In the genomic region with DNA sequence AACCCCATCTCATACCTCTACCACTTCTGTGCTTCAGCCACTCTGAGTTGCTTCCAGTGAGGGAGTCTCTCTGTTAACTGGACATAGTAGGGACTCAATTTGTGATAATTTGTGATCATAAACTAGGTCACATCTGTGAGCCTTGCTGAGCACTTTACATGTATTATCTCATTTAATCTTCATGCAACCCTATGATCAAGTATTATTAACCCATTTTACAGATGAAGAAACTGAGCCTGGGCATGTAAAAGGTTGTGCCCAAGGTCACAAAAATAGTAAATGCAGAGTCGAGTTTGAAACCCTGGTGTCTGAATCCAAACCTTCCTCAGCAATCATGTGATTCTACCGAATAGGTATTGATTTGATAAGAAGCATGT, we compare ENCODE assay signal across 15 cellular contexts. TPM values are rescaled to one million over a fixed set of nuclear protein-coding genes. Genes with fewer than 3 reads are reported as not detected.
DNase-seq lines count a peak whose midpoint lies in the region; ATAC-seq, FAIRE-seq and TF ChIP-seq lines count a peak whose summit lies in the region.
"Had no signal": no experiment of that assay in that cellular context is flagged by ENCODE, and none has a peak within 500 bp of the region (broad histone marks: within the 10 kb centered on the region; RNA-seq: fewer than 3 reads in every experiment).

No MANE protein-coding gene starts in this region.

- H3K36me3 ChIP-seq in astrocyte (ENCODE audit: insufficient read depth, low read length) (no peaks in the 10 kb centered on the region), HepG2 (replicated peaks in 1 of 2; ENCODE audit: control insufficient read depth in 1 of 2, insufficient read depth in 2 of 2, low read length in 2 of 2) (no peaks in the 10 kb centered on the region), tibial artery (no peaks in the 10 kb centered on the region)

- no peak for TF ChIP-seq CTCF in astrocyte (IDR thresholded peaks at IDR 0.05; ENCODE audit: insufficient read depth, low read depth, low read length)
- no peak for TF ChIP-seq CTCF in HepG2 (CRISPR knock-in tag; IDR thresholded peaks at IDR 0.05)
- no peak for TF ChIP-seq CTCF in tibial artery (IDR thresholded peaks at IDR 0.05)

- no peak for ATAC-seq in HepG2
- ATAC-seq: stimulated activated naive B cell treated with anti-CD40 and anti-IgM and Interleukin-4, amounts not matched to agents 10 μg/mL and 1 μg/mL and 100 μg/mL, for 72 hours had no signal

- H3K27me3 ChIP-seq in astrocyte (ENCODE audit: insufficient read depth, low read length) (no peaks in the 10 kb centered on the region), HepG2 (ENCODE audit: control insufficient read depth in 1 of 2, insufficient read depth in 2 of 2, low read length in 2 of 2) (peaks cover 0 to 2% of the 10 kb centered on the region in 2 experiments; a peak in 1 of 5 replicates), tibial artery (no peaks in the 10 kb centered on the region)

- H3K4me3 Mint-ChIP-seq in astrocyte (ENCODE audit: unreplicated experiment): no peak overlapping the region
- H3K4me3 Mint-ChIP-seq: stimulated activated naive B cell treated with anti-CD40 and anti-IgM and Interleukin-4, amounts not matched to agents 10 μg/mL and 1 μg/mL and 100 μg/mL, for 72 hours had no signal

- no peak overlapping the region for H3K27ac ChIP-seq in astrocyte (ENCODE audit: low read depth, low read length)
- H3K27ac ChIP-seq in HepG2 (ENCODE audit: extremely low read length, insufficient read depth, low read length): no peak overlapping the region
- H3K27ac ChIP-seq in tibial artery: peak overlapping the region; percentile 86 to 91
- H3K27ac ChIP-seq: C4-2B had no signal

- H3K4me3 ChIP-seq in astrocyte (ENCODE audit: insufficient read depth, low read depth, low read length): no peak overlapping the region
- H3K4me3 ChIP-seq in HepG2 (replicated peaks in 1 of 3; ENCODE audit: insufficient read depth in 1 of 3, low read depth in 2 of 3, low read length in 3 of 3): no peak overlapping the region
- no peak overlapping the region for H3K4me3 ChIP-seq in tibial artery

- H3K9ac ChIP-seq in astrocyte (ENCODE audit: low read length): no peak overlapping the region
- no peak overlapping the region for H3K9ac ChIP-seq in HepG2 (ENCODE audit: insufficient read depth, low read depth, low read length)

- H3K9me3 Mint-ChIP-seq in astrocyte (ENCODE audit: unreplicated experiment): peaks cover 3% of the 10 kb centered on the region
- H3K9me3 Mint-ChIP-seq: stimulated activated naive B cell treated with anti-CD40 and anti-IgM and Interleukin-4, amounts not matched to agents 10 μg/mL and 1 μg/mL and 100 μg/mL, for 72 hours had no signal

- H3K4me2 ChIP-seq in astrocyte (ENCODE audit: low read length) (no peak overlapping the region), HepG2 (ENCODE audit: low read depth, low read length) (peak overlapping the region; percentile 71)

- H3K27me3 Mint-ChIP-seq in astrocyte (ENCODE audit: low read depth, unreplicated experiment): peaks cover 8% of the 10 kb centered on the region

- peak overlapping the region; percentile 60 for H3K27ac Mint-ChIP-seq in astrocyte (ENCODE audit: unreplicated experiment)

- CTCF ChIA-PET in HepG2 (lab: Yijun Ruan, JAX; ENCODE audit: low intra/inter-chr PET ratio, low total read pairs): no interaction called here

- peaks cover 12% of the 10 kb centered on the region for H3K4me1 ChIP-seq in astrocyte (ENCODE audit: insufficient read depth, low read length)
- H3K4me1 ChIP-seq in HepG2 (ENCODE audit: insufficient read depth, low read length): peaks cover 84% of the 10 kb centered on the region
- peaks cover 20 to 89% (median 76%) of the 10 kb centered on the region in 4 donors for H3K4me1 ChIP-seq in tibial artery

- no peak for TF ChIP-seq RAD21 in HepG2 (CRISPR knock-in tag; IDR thresholded peaks at IDR 0.05)

- H3K4me1 Mint-ChIP-seq in astrocyte (ENCODE audit: low read depth, unreplicated experiment): peaks cover 24% of the 10 kb centered on the region

- H3K9me3 ChIP-seq in astrocyte (ENCODE audit: insufficient read depth, low read depth, low read length) (no peaks in the 10 kb centered on the region), HepG2 (ENCODE audit: low read length) (no peaks in the 10 kb centered on the region), tibial artery (no peaks in the 10 kb centered on the region)

- no peak for TF ChIP-seq POLR2A in HepG2 (IDR thresholded peaks at IDR 0.05; ENCODE audit: insufficient read depth in 1 of 2, low read depth in 2 of 2, low read length in 2 of 2)

- FAIRE-seq in astrocyte (lab: Jason Lieb, UNC) (no peak), HepG2 (lab: Jason Lieb, UNC) (no peak)
- FAIRE-seq: GM12891 had no signal

- POLR2A ChIA-PET in HepG2 (lab: Yijun Ruan, JAX): interaction anchor here (1.0 to 10.3 kb wide), 4 partner anchors 21 to 45 kb away, joined by 3 to 86 read pairs (median 3); a partner anchor contains a TSS

- H4K20me1 ChIP-seq in astrocyte (ENCODE audit: insufficient read depth, low read length): no peaks in the 10 kb centered on the region
- no peaks in the 10 kb centered on the region for H4K20me1 ChIP-seq in HepG2 (ENCODE audit: insufficient read depth, low read length)

- H3K36me3 Mint-ChIP-seq in astrocyte (ENCODE audit: low read depth, unreplicated experiment): peaks cover 1% of the 10 kb centered on the region

- in situ Hi-C loops in HepG2 (cut with HindIII; ENCODE audit: extremely low pct_ligation_motif_present, low pct_unique_long_range_greater_than_20kb): no loop called here

- TF ChIP-seq EP300 in HepG2 (IDR thresholded peaks at IDR 0.05; ENCODE audit: low read depth in 2 of 2, low read length in 2 of 2) (no peak), HepG2 (CRISPR knock-in tag; IDR thresholded peaks at IDR 0.05; ENCODE audit: borderline replicate concordance) (no peak)

- intact Hi-C loops in HepG2 (cut with micrococcal nuclease; ENCODE audit: unreplicated experiment) (loop anchor here (10.0 kb wide), 1 partner anchor 256 kb away; a partner anchor contains a TSS), tibial artery (cut with DNase I; ENCODE audit: low total_unique reads) (no loop called here)

- H2AFZ ChIP-seq in astrocyte (ENCODE audit: low read depth, low read length): no peak overlapping the region
- H2AFZ ChIP-seq in HepG2 (ENCODE audit: low read length): no peak overlapping the region

- 43% methylated on average over 2 of the region's 2 CpGs for WGBS in HepG2 (ENCODE audit: low lambda C conversion rate)

- DNase-seq in astrocyte (ENCODE audit: low read depth): no peak
- no peak for DNase-seq in HepG2 (ENCODE audit: low spot score)
- DNase-seq in tibial artery: no peak
- no peak for DNase-seq in stimulated activated CD4-positive, alpha-beta T cell treated with anti-CD3 and anti-CD28 coated beads, Interleukin-1b, Interleukin-23, amount 100 ng/mL, for 48 hours
- DNase-seq in NCI-H2081 treated with DMSO at 0.1 percent for 48 hours (lab: John Stamatoyannopoulos, UW): no peak
- DNase-seq: activated CD4-positive, CD25-positive, alpha-beta regulatory T cell; activated T-cell treated with anti-CD3 and anti-CD28 coated beads for 4 hours; cortex of kidney; NCI-H1105; NCI-H345; stimulated activated CD4-positive, alpha-beta T cell treated with anti-CD3 and anti-CD28 coated beads, Interleukin-2, amount 100 ng/mL, for 48 hours; stimulated activated naive B cell treated with anti-CD40 and anti-IgM and Interleukin-4, amounts not matched to agents 10 μg/mL and 1 μg/mL and 100 μg/mL, for 72 hours had no signal

- no peaks in the 10 kb centered on the region for H3K79me2 ChIP-seq in astrocyte (ENCODE audit: insufficient read depth, low read length)
- H3K79me2 ChIP-seq in HepG2 (ENCODE audit: insufficient read depth, low read length): no peaks in the 10 kb centered on the region

- BruUV-seq in HepG2 (replicated peaks; lab: Mats Ljungman, UMichigan): no TSS peak

RNA-seq across cellular contexts. Expression of a gene that starts 18.6 kb away (rescaled TPM):
- total RNA-seq in astrocyte: 12.1 and 16.8 TPM in 2 replicates
- 15.8 and 38.2 TPM in 2 replicates for total RNA-seq in HepG2 (2016; rRNA removed; fragmentation: Illumina TruSeq; extraction: Trizol)
- total RNA-seq in HepG2 (2016; cell fraction: cytosol; rRNA removed; fragmentation: Illumina TruSeq; extraction: Trizol; ENCODE audit: low read depth): 1.8 and 2.5 TPM in 2 replicates
- total RNA-seq in HepG2 (2016; cell fraction: insoluble cytoplasmic fraction; rRNA removed; fragmentation: Illumina TruSeq; extraction: Trizol): 16.2 and 31.7 TPM in 2 replicates
- 8.4 and 10.1 TPM in 2 replicates for total RNA-seq in HepG2 (2016; cell fraction: membrane; rRNA removed; fragmentation: Illumina TruSeq; extraction: Trizol)
- 17.0 and 17.2 TPM in 2 replicates for total RNA-seq in HepG2 (2016; cell fraction: nucleus; rRNA removed; fragmentation: Illumina TruSeq; extraction: Trizol)
- polyA plus RNA-seq in HepG2 (2011; rRNA removed): 12.2 and 12.8 TPM in 2 replicates
- 8.3 and 11.7 TPM in 2 replicates for polyA plus RNA-seq in HepG2 (2011; cell fraction: cytosol; rRNA removed)
- polyA plus RNA-seq in HepG2 (2011; cell fraction: nucleus; rRNA removed): 10.2 and 12.4 TPM in 2 replicates
- polyA plus RNA-seq in HepG2 (2012): 7.7 and 9.5 TPM in 2 replicates
- 0.66 and 1.1 TPM in 2 replicates for polyA plus RNA-seq in HepG2 (2016; cell fraction: cytosol; fragmentation: Illumina TruSeq; extraction: Trizol; ENCODE audit: low read depth)
- 17.5 and 18.0 TPM in 2 replicates for polyA plus RNA-seq in HepG2 (2016; cell fraction: insoluble cytoplasmic fraction; fragmentation: Illumina TruSeq; extraction: Trizol; ENCODE audit: low read depth)
- polyA plus RNA-seq in HepG2 (2016; cell fraction: membrane; fragmentation: Illumina TruSeq; extraction: Trizol; ENCODE audit: low read depth): 2.9 and 3.2 TPM in 2 replicates
- polyA plus RNA-seq in HepG2 (2016; cell fraction: nucleus; fragmentation: Illumina TruSeq; extraction: Trizol; ENCODE audit: insufficient read depth, low read depth): 19.4 and 23.4 TPM in 2 replicates
- 46.5 and 49.0 TPM in 2 replicates for polyA minus RNA-seq in HepG2 (2011; rRNA and poly(A)+ RNA removed; ENCODE audit: low replicate concordance)
- 10.5 and 12.8 TPM in 2 replicates for polyA minus RNA-seq in HepG2 (2011; cell fraction: cytosol; rRNA and poly(A)+ RNA removed)
- polyA minus RNA-seq in HepG2 (2011; cell fraction: nucleus; rRNA and poly(A)+ RNA removed): 10.0 and 15.5 TPM in 2 replicates

RNA-seq across cellular contexts. Expression of a gene that starts 19.8 kb away (rescaled TPM):
- not detected in 2 replicates for total RNA-seq in astrocyte
- 3.2 and 3.9 TPM in 2 replicates for total RNA-seq in HepG2 (2016; rRNA removed; fragmentation: Illumina TruSeq; extraction: Trizol)
- 0.30 and 0.53 TPM in 2 replicates for total RNA-seq in HepG2 (2016; cell fraction: cytosol; rRNA removed; fragmentation: Illumina TruSeq; extraction: Trizol; ENCODE audit: low read depth)
- 1.7 and 4.2 TPM in 2 replicates for total RNA-seq in HepG2 (2016; cell fraction: insoluble cytoplasmic fraction; rRNA removed; fragmentation: Illumina TruSeq; extraction: Trizol)
- total RNA-seq in HepG2 (2016; cell fraction: membrane; rRNA removed; fragmentation: Illumina TruSeq; extraction: Trizol): 0.96 and 1.3 TPM in 2 replicates
- total RNA-seq in HepG2 (2016; cell fraction: nucleus; rRNA removed; fragmentation: Illumina TruSeq; extraction: Trizol): 3.7 and 4.8 TPM in 2 replicates
- 2.7 and 5.3 TPM in 2 replicates for polyA plus RNA-seq in HepG2 (2011; rRNA removed)
- polyA plus RNA-seq in HepG2 (2011; cell fraction: cytosol; rRNA removed): 2.4 and 2.7 TPM in 2 replicates
- polyA plus RNA-seq in HepG2 (2011; cell fraction: nucleus; rRNA removed): 16.0 and 18.1 TPM in 2 replicates
- 4.3 and 7.8 TPM in 2 replicates for polyA plus RNA-seq in HepG2 (2012)
- 0.38 and 0.63 TPM in 2 replicates for polyA plus RNA-seq in HepG2 (2016; cell fraction: cytosol; fragmentation: Illumina TruSeq; extraction: Trizol; ENCODE audit: low read depth)
- 1.7 and 2.0 TPM in 2 replicates for polyA plus RNA-seq in HepG2 (2016; cell fraction: insoluble cytoplasmic fraction; fragmentation: Illumina TruSeq; extraction: Trizol; ENCODE audit: low read depth)
- polyA plus RNA-seq in HepG2 (2016; cell fraction: membrane; fragmentation: Illumina TruSeq; extraction: Trizol; ENCODE audit: low read depth): 1.2 TPM in 2 replicates
- polyA plus RNA-seq in HepG2 (2016; cell fraction: nucleus; fragmentation: Illumina TruSeq; extraction: Trizol; ENCODE audit: insufficient read depth, low read depth): 7.5 and 8.9 TPM in 2 replicates
- polyA minus RNA-seq in HepG2 (2011; rRNA and poly(A)+ RNA removed; ENCODE audit: low replicate concordance): 0.23 and 7.1 TPM in 2 replicates
- polyA minus RNA-seq in HepG2 (2011; cell fraction: cytosol; rRNA and poly(A)+ RNA removed): 1.1 and 2.2 TPM in 2 replicates
- 2.7 and 3.3 TPM in 2 replicates for polyA minus RNA-seq in HepG2 (2011; cell fraction: nucleus; rRNA and poly(A)+ RNA removed)
- total RNA-seq: fibroblast of lung had no signal
- polyA plus RNA-seq: fibroblast of lung had no signal

RNA-seq across cellular contexts. Expression of a gene that starts 26.4 kb away (rescaled TPM):
- total RNA-seq in astrocyte: 10.2 and 12.1 TPM in 2 replicates
- 0.80 and 1.0 TPM in 2 replicates for total RNA-seq in HepG2 (2016; rRNA removed; fragmentation: Illumina TruSeq; extraction: Trizol)
- total RNA-seq in HepG2 (2016; cell fraction: cytosol; rRNA removed; fragmentation: Illumina TruSeq; extraction: Trizol; ENCODE audit: low read depth): not detected in 2 replicates
- 0.49 and 1.3 TPM in 2 replicates for total RNA-seq in HepG2 (2016; cell fraction: insoluble cytoplasmic fraction; rRNA removed; fragmentation: Illumina TruSeq; extraction: Trizol)
- 0.21 and 0.34 TPM in 2 replicates for total RNA-seq in HepG2 (2016; cell fraction: membrane; rRNA removed; fragmentation: Illumina TruSeq; extraction: Trizol)
- 0.68 and 0.75 TPM in 2 replicates for total RNA-seq in HepG2 (2016; cell fraction: nucleus; rRNA removed; fragmentation: Illumina TruSeq; extraction: Trizol)
- polyA plus RNA-seq in HepG2 (2011; rRNA removed): 1.1 TPM in 2 replicates
- 0.95 and 1.5 TPM in 2 replicates for polyA plus RNA-seq in HepG2 (2011; cell fraction: cytosol; rRNA removed)
- 2.5 and 3.2 TPM in 2 replicates for polyA plus RNA-seq in HepG2 (2011; cell fraction: nucleus; rRNA removed)
- 0.30 and 0.93 TPM in 2 replicates for polyA plus RNA-seq in HepG2 (2012)
- 0.19 and 0.25 TPM in 2 replicates for polyA plus RNA-seq in HepG2 (2016; cell fraction: cytosol; fragmentation: Illumina TruSeq; extraction: Trizol; ENCODE audit: low read depth)
- 0.72 and 1.1 TPM in 2 replicates for polyA plus RNA-seq in HepG2 (2016; cell fraction: insoluble cytoplasmic fraction; fragmentation: Illumina TruSeq; extraction: Trizol; ENCODE audit: low read depth)
- polyA plus RNA-seq in HepG2 (2016; cell fraction: membrane; fragmentation: Illumina TruSeq; extraction: Trizol; ENCODE audit: low read depth): 0.26 and 0.29 TPM in 2 replicates
- polyA plus RNA-seq in HepG2 (2016; cell fraction: nucleus; fragmentation: Illumina TruSeq; extraction: Trizol; ENCODE audit: insufficient read depth, low read depth): 1.2 and 1.5 TPM in 2 replicates
- 0.16 and 1.7 TPM in 2 replicates for polyA minus RNA-seq in HepG2 (2011; rRNA and poly(A)+ RNA removed; ENCODE audit: low replicate concordance)
- 1.1 TPM in 1 of 2 replicates, not detected in the other for polyA minus RNA-seq in HepG2 (2011; cell fraction: cytosol; rRNA and poly(A)+ RNA removed)
- 0.37 and 0.90 TPM in 2 replicates for polyA minus RNA-seq in HepG2 (2011; cell fraction: nucleus; rRNA and poly(A)+ RNA removed)

RNA-seq across cellular contexts. Expression of a gene that starts 35.3 kb away (rescaled TPM):
- total RNA-seq in astrocyte (69.5 and 75.6 TPM in 2 replicates), HepG2 (2016; rRNA removed; fragmentation: Illumina TruSeq; extraction: Trizol) (157 and 174 TPM in 2 replicates)
- total RNA-seq in HepG2 (2016; cell fraction: cytosol; rRNA removed; fragmentation: Illumina TruSeq; extraction: Trizol; ENCODE audit: low read depth): 112 and 125 TPM in 2 replicates
- total RNA-seq in HepG2 (2016; cell fraction: insoluble cytoplasmic fraction; rRNA removed; fragmentation: Illumina TruSeq; extraction: Trizol): 157 and 172 TPM in 2 replicates
- total RNA-seq in HepG2 (2016; cell fraction: membrane; rRNA removed; fragmentation: Illumina TruSeq; extraction: Trizol): 121 and 136 TPM in 2 replicates
- 52.6 and 58.0 TPM in 2 replicates for total RNA-seq in HepG2 (2016; cell fraction: nucleus; rRNA removed; fragmentation: Illumina TruSeq; extraction: Trizol)
- 293 and 323 TPM in 2 replicates for polyA plus RNA-seq in HepG2 (2011; rRNA removed)
- polyA plus RNA-seq in HepG2 (2011; cell fraction: cytosol; rRNA removed): 297 and 385 TPM in 2 replicates
- polyA plus RNA-seq in HepG2 (2011; cell fraction: nucleus; rRNA removed): 155 and 174 TPM in 2 replicates
- polyA plus RNA-seq in HepG2 (2012): 123 and 148 TPM in 2 replicates
- polyA plus RNA-seq in HepG2 (2016; cell fraction: cytosol; fragmentation: Illumina TruSeq; extraction: Trizol; ENCODE audit: low read depth): 115 and 148 TPM in 2 replicates
- 172 and 184 TPM in 2 replicates for polyA plus RNA-seq in HepG2 (2016; cell fraction: insoluble cytoplasmic fraction; fragmentation: Illumina TruSeq; extraction: Trizol; ENCODE audit: low read depth)
- polyA plus RNA-seq in HepG2 (2016; cell fraction: membrane; fragmentation: Illumina TruSeq; extraction: Trizol; ENCODE audit: low read depth): 126 and 141 TPM in 2 replicates
- polyA plus RNA-seq in HepG2 (2016; cell fraction: nucleus; fragmentation: Illumina TruSeq; extraction: Trizol; ENCODE audit: insufficient read depth, low read depth): 111 and 112 TPM in 2 replicates
- polyA minus RNA-seq in HepG2 (2011; rRNA and poly(A)+ RNA removed; ENCODE audit: low replicate concordance): 172 and 255 TPM in 2 replicates
- 61.5 and 83.0 TPM in 2 replicates for polyA minus RNA-seq in HepG2 (2011; cell fraction: cytosol; rRNA and poly(A)+ RNA removed)
- 19.1 and 27.6 TPM in 2 replicates for polyA minus RNA-seq in HepG2 (2011; cell fraction: nucleus; rRNA and poly(A)+ RNA removed)

RNA-seq across cellular contexts. Expression of a gene that starts 36.4 kb away (rescaled TPM):
- 22.9 and 28.8 TPM in 2 replicates for total RNA-seq in astrocyte
- 35.1 and 63.8 TPM in 2 replicates for total RNA-seq in HepG2 (2016; rRNA removed; fragmentation: Illumina TruSeq; extraction: Trizol)
- total RNA-seq in HepG2 (2016; cell fraction: cytosol; rRNA removed; fragmentation: Illumina TruSeq; extraction: Trizol; ENCODE audit: low read depth): 12.7 and 15.0 TPM in 2 replicates
- 29.8 and 64.2 TPM in 2 replicates for total RNA-seq in HepG2 (2016; cell fraction: insoluble cytoplasmic fraction; rRNA removed; fragmentation: Illumina TruSeq; extraction: Trizol)
- total RNA-seq in HepG2 (2016; cell fraction: membrane; rRNA removed; fragmentation: Illumina TruSeq; extraction: Trizol): 28.1 and 29.2 TPM in 2 replicates
- total RNA-seq in HepG2 (2016; cell fraction: nucleus; rRNA removed; fragmentation: Illumina TruSeq; extraction: Trizol): 66.6 and 67.9 TPM in 2 replicates
- polyA plus RNA-seq in HepG2 (2011; rRNA removed): 50.6 and 69.7 TPM in 2 replicates
- 53.6 and 111 TPM in 2 replicates for polyA plus RNA-seq in HepG2 (2011; cell fraction: cytosol; rRNA removed)
- 91.0 and 105 TPM in 2 replicates for polyA plus RNA-seq in HepG2 (2011; cell fraction: nucleus; rRNA removed)
- polyA plus RNA-seq in HepG2 (2012): 35.0 and 38.8 TPM in 2 replicates
- 8.2 and 8.4 TPM in 2 replicates for polyA plus RNA-seq in HepG2 (2016; cell fraction: cytosol; fragmentation: Illumina TruSeq; extraction: Trizol; ENCODE audit: low read depth)
- 34.3 and 41.4 TPM in 2 replicates for polyA plus RNA-seq in HepG2 (2016; cell fraction: insoluble cytoplasmic fraction; fragmentation: Illumina TruSeq; extraction: Trizol; ENCODE audit: low read depth)
- 23.2 and 23.5 TPM in 2 replicates for polyA plus RNA-seq in HepG2 (2016; cell fraction: membrane; fragmentation: Illumina TruSeq; extraction: Trizol; ENCODE audit: low read depth)
- polyA plus RNA-seq in HepG2 (2016; cell fraction: nucleus; fragmentation: Illumina TruSeq; extraction: Trizol; ENCODE audit: insufficient read depth, low read depth): 90.2 and 93.4 TPM in 2 replicates
- polyA minus RNA-seq in HepG2 (2011; rRNA and poly(A)+ RNA removed; ENCODE audit: low replicate concordance): 57.1 and 105 TPM in 2 replicates
- polyA minus RNA-seq in HepG2 (2011; cell fraction: cytosol; rRNA and poly(A)+ RNA removed): 38.1 and 44.7 TPM in 2 replicates
- polyA minus RNA-seq in HepG2 (2011; cell fraction: nucleus; rRNA and poly(A)+ RNA removed): 58.2 and 81.7 TPM in 2 replicates

Comparison
In these comparisons a context has a peak if more than half of its experiments do, and no peak if none do; other contexts are left out.
1. H3K27ac ChIP-seq: peak in tibial artery (2 of 2); none in astrocyte (single experiment) and HepG2 (single experiment).